Comparison of ENCODE assay signal across 11 cellular contexts in genomic region chr9:124008855-124009834, GRCh38. TPM values are rescaled to one million over a fixed set of nuclear protein-coding genes. Genes with fewer than 3 reads are reported as not detected.
A peak's percentile ranks its signal among the peaks of the same experiment; 100 is the strongest.
DNase-seq lines count a peak whose midpoint lies in the region; ATAC-seq and TF ChIP-seq lines count a peak whose summit lies in the region.
"Had no signal": no experiment of that assay in that cellular context is flagged by ENCODE, and none has a peak within 500 bp of the region (broad histone marks: within the 10 kb centered on the region; RNA-seq: fewer than 3 reads in every experiment).

No MANE protein-coding gene starts in this region.

- CTCF ChIA-PET in mammary epithelial cell (lab: Charles Lee; ENCODE audit: low non-redundant PET): no interaction called here

- TF ChIP-seq CTCF in mammary epithelial cell (conservative IDR thresholded peaks at IDR 0.05 in 1 of 2, IDR thresholded peaks at IDR 0.05 in 1 of 2; ENCODE audit: extremely low read depth in 1 of 2, insufficient read depth in 1 of 2, low read depth in 1 of 2, low read length in 2 of 2): no peak
- TF ChIP-seq CTCF in gastrocnemius medialis (IDR thresholded peaks at IDR 0.05 in 4 of 5, conservative IDR thresholded peaks at IDR 0.05 in 1 of 5): no peak
- TF ChIP-seq CTCF in body of pancreas (IDR thresholded peaks at IDR 0.05): no peak

- no peaks in the 10 kb centered on the region for H3K79me2 ChIP-seq in mammary epithelial cell (ENCODE audit: insufficient read depth, low read length)

- H4K20me1 ChIP-seq in mammary epithelial cell (ENCODE audit: insufficient read depth, low read length): no peaks in the 10 kb centered on the region

- in situ Hi-C loops in mammary epithelial cell (cut with MboI; ENCODE audit: low sequenced_read_pairs in 2 of 2) (no loop called here), gastrocnemius medialis (cut with MboI; ENCODE audit: low sequenced_read_pairs in 4 of 4) (no loop called here)

- H3K27ac ChIP-seq in mammary epithelial cell (ENCODE audit: insufficient read depth, low read depth, low read length) (no peak overlapping the region), gastrocnemius medialis (no peak overlapping the region), body of pancreas (no peak overlapping the region)
- H3K27ac ChIP-seq: tibial artery had no signal

- dilution Hi-C loops in mammary epithelial cell (cut with HindIII; ENCODE audit: low sequenced_read_pairs): no loop called here

- H3K27me3 ChIP-seq in mammary epithelial cell (ENCODE audit: insufficient read depth, low read length): peaks cover 84% of the 10 kb centered on the region
- H3K27me3 ChIP-seq in gastrocnemius medialis: peaks cover 93 to 100% (median 99%) of the 10 kb centered on the region in 3 donors
- H3K27me3 ChIP-seq in body of pancreas: peaks cover 0 to 67% of the 10 kb centered on the region in 2 donors

- H3K4me2 ChIP-seq in mammary epithelial cell (ENCODE audit: insufficient read depth, low read depth, low read length): peak overlapping the region; percentile 20

- peaks cover 3% of the 10 kb centered on the region for H3K4me1 ChIP-seq in mammary epithelial cell (ENCODE audit: insufficient read depth, low read length)
- H3K4me1 ChIP-seq in gastrocnemius medialis: peaks cover 12 to 24% of the 10 kb centered on the region in 2 donors
- H3K4me1 ChIP-seq in body of pancreas: peaks cover 37% of the 10 kb centered on the region

- ATAC-seq in gastrocnemius medialis (no peak), HG03442 (IDR thresholded peaks at IDR 0.05; ENCODE audit: unreplicated experiment) (no peak), body of pancreas (no peak)
- ATAC-seq: sciatic nerve had no signal

- DNase-seq in activated CD8-positive, alpha-beta memory T cell treated with anti-CD3 and anti-CD28 coated beads for 24 hours: peak; percentile 51
- no peak for DNase-seq in activated CD8-positive, alpha-beta memory T cell treated with anti-CD3 and anti-CD28 coated beads, Interleukin-2, amount 50 U/mL, for 48 hours
- DNase-seq in NCI-H1105 (lab: John Stamatoyannopoulos, UW) (peak; percentile 55), mammary epithelial cell (no peak), gastrocnemius medialis (no peak), body of pancreas (no peak), OCI-M1 (lab: John Stamatoyannopoulos, UW) (no peak)
- DNase-seq: NCI-H2107 had no signal

- H3K9me3 ChIP-seq in mammary epithelial cell (replicated peaks; ENCODE audit: insufficient read depth, low read length): no peaks in the 10 kb centered on the region
- H3K9me3 ChIP-seq in gastrocnemius medialis: no peaks in the 10 kb centered on the region
- no peaks in the 10 kb centered on the region for H3K9me3 ChIP-seq in body of pancreas
- H3K9me3 ChIP-seq: tibial artery had no signal

- H2AFZ ChIP-seq in mammary epithelial cell (ENCODE audit: low read depth, low read length): no peak overlapping the region

- intact Hi-C loops in mammary epithelial cell (cut with micrococcal nuclease): no loop called here
- intact Hi-C loops in gastrocnemius medialis (cut with DNase I; ENCODE audit: low total_unique reads): no loop called here
- intact Hi-C loops in body of pancreas (cut with DNase I): no loop called here

- H3K36me3 ChIP-seq in mammary epithelial cell (ENCODE audit: insufficient read depth, low read length): no peaks in the 10 kb centered on the region
- no peaks in the 10 kb centered on the region for H3K36me3 ChIP-seq in gastrocnemius medialis
- H3K36me3 ChIP-seq in body of pancreas (replicated peaks in 1 of 2; ENCODE audit: insufficient read depth in 1 of 2, low read depth in 2 of 2): no peaks in the 10 kb centered on the region
- H3K36me3 ChIP-seq: tibial artery had no signal

- WGBS in mammary epithelial cell (ENCODE audit: low coverage, missing lambda C conversion rate): 17% methylated on average over 42 of the region's 74 CpGs
- WGBS in body of pancreas, 2 donors: 3 to 4% methylated on average over 23 to 74 of the region's 74 CpGs

- BruUV-seq in mammary epithelial cell (replicated peaks; lab: Mats Ljungman, UMichigan): no TSS peak

- no peak for TF ChIP-seq POLR2A in gastrocnemius medialis (IDR thresholded peaks at IDR 0.05)
- TF ChIP-seq POLR2A in body of pancreas (IDR thresholded peaks at IDR 0.05): no peak

- no peak overlapping the region for H3K4me3 ChIP-seq in mammary epithelial cell (replicated peaks in 1 of 3; ENCODE audit: insufficient read depth in 1 of 3, low read depth in 2 of 3, low read length in 3 of 3)
- H3K4me3 ChIP-seq in gastrocnemius medialis: peak overlapping the region in 3 of 4 donors; percentile 6 to 46 (median 31)
- H3K4me3 ChIP-seq in body of pancreas: no peak overlapping the region
- H3K4me3 ChIP-seq: tibial artery had no signal

- H3K9ac ChIP-seq in mammary epithelial cell (ENCODE audit: insufficient read depth, low read length): no peak overlapping the region

RNA-seq across cellular contexts. Expression of gene LHX2, which starts 2.4 kb away (rescaled TPM):
- total RNA-seq in mammary epithelial cell: not detected
- 0.02 TPM for polyA plus RNA-seq in mammary epithelial cell
- polyA minus RNA-seq in mammary epithelial cell: not detected
- not detected for total RNA-seq in gastrocnemius medialis
- not detected for total RNA-seq in body of pancreas
- total RNA-seq: sciatic nerve had no signal

Comparison
In these comparisons a context has a peak if more than half of its experiments do, and no peak if none do; other contexts are left out.
1. DNase-seq: peak in activated CD8-positive, alpha-beta memory T cell treated with anti-CD3 and anti-CD28 coated beads for 24 hours (single experiment) and NCI-H1105 (single experiment); none in activated CD8-positive, alpha-beta memory T cell treated with anti-CD3 and anti-CD28 coated beads, Interleukin-2, amount 50 U/mL, for 48 hours (single experiment), mammary epithelial cell (single experiment), gastrocnemius medialis (0 of 2), body of pancreas (0 of 4) and OCI-M1 (single experiment).
2. H3K4me3 ChIP-seq: peak in gastrocnemius medialis (3 of 4); none in mammary epithelial cell (0 of 3) and body of pancreas (0 of 2).